Comparison of ENCODE assay signal across 8 cellular contexts in the genomic region with DNA sequence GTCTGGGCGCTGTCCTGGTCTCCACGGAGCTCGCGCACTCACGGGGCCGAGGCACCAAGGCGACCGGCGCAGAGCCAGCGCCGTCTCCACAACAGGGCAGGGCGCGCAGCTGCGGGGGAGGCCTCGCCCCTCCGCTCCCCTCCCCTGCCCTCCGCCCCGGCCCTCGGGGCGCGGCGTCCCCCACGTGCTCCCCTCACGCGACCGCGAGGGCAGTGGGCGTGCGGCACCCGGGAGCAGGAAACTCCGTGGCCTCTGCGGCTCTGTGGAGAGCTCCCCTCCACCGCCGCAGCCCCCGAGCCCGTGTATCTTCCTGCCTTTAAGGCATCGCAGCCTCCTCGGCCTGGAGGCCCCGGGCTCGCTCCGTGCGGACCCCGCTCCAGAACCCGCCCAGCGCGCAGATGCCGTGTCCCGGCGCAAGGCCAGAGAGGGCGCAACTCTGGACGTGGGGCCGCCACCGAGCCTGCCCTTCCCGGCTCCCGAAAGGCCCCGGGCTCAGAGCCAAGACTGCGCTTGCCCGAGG. TPM values are rescaled to one million over a fixed set of nuclear protein-coding genes. Genes with fewer than 3 reads are reported as not detected.
DNase-seq lines count a peak whose midpoint lies in the region; ATAC-seq and TF ChIP-seq lines count a peak whose summit lies in the region.

No MANE protein-coding gene starts in this region.

- peak overlapping the region; percentile 87 for H3K27ac ChIP-seq in endodermal cell (ENCODE audit: low read depth, low read length)

- peak; percentile 31 for TF ChIP-seq CTCF in endodermal cell (conservative IDR thresholded peaks at IDR 0.05)

- H3K4me3 ChIP-seq in endodermal cell (ENCODE audit: low read length) = peak overlapping the region; percentile 86

- H3K4me1 Mint-ChIP-seq in endodermal cell = peaks cover 42% of the 10 kb centered on the region

- no peaks in the 10 kb centered on the region for H3K9me3 Mint-ChIP-seq in endodermal cell

- ATAC-seq in HG02798 (IDR thresholded peaks at IDR 0.05; ENCODE audit: poor library complexity, unreplicated experiment) = peak; percentile 15

- WGBS in endodermal cell (ENCODE audit: insufficient coverage in 1 of 2, insufficient read length in 1 of 2), 2 experiments = 0% methylated on average over 6 to 58 of the region's 58 CpGs

- H3K36me3 Mint-ChIP-seq in endodermal cell (ENCODE audit: low read depth) = peaks cover 19% of the 10 kb centered on the region

- H3K27me3 ChIP-seq in endodermal cell (ENCODE audit: control insufficient read depth, insufficient read depth, low read length, poor library complexity, severe bottlenecking) = no peaks in the 10 kb centered on the region

- H3K4me3 Mint-ChIP-seq in endodermal cell = peak overlapping the region; percentile 85

- H3K9ac ChIP-seq in endodermal cell (ENCODE audit: extremely low read depth, low read length, poor library complexity, severe bottlenecking) = peak overlapping the region; percentile 83

- H3K27me3 Mint-ChIP-seq in endodermal cell (ENCODE audit: insufficient read depth) = no peaks in the 10 kb centered on the region

- H3K4me1 ChIP-seq in endodermal cell (ENCODE audit: control insufficient read depth, insufficient read depth, low read length) = peaks cover 34% of the 10 kb centered on the region

- H3K9me3 ChIP-seq in endodermal cell (ENCODE audit: control insufficient read depth, low read length) = no peaks in the 10 kb centered on the region

- H3K27ac Mint-ChIP-seq in endodermal cell = no peak overlapping the region

- peaks cover 27% of the 10 kb centered on the region for H3K36me3 ChIP-seq in endodermal cell (ENCODE audit: control insufficient read depth, insufficient read depth, low read length)

- peak; percentile 21 to 45 for DNase-seq in activated CD8-positive, alpha-beta memory T cell treated with anti-CD3 and anti-CD28 coated beads for 1 hour (ENCODE audit: extremely low read depth in 1 of 2, low read depth in 1 of 2)
- no peak for DNase-seq in activated CD8-positive, alpha-beta memory T cell treated with anti-CD3 and anti-CD28 coated beads, Interleukin-2, amount 50 U/mL, for 48 hours
- DNase-seq in NCI-H2081 treated with DMSO at 0.1 percent for 48 hours (lab: John Stamatoyannopoulos, UW) = peak; percentile 21
- DNase-seq in activated CD4-positive, alpha-beta T cell treated with anti-CD3 and anti-CD28 coated beads, Interleukin-2, amount 50 U/mL, for 4 hours = peak; percentile 57 to 66
- no peak for DNase-seq in endodermal cell
- DNase-seq in middle frontal gyrus (ENCODE audit: extremely low spot score, low spot score) = peak; percentile 40
- DNase-seq in stimulated activated CD8-positive, alpha-beta memory T cell treated with anti-CD3 and anti-CD28 coated beads, Interleukin-4, amount 100 ng/mL, for 48 hours = peak; percentile 76

RNA-seq across cellular contexts. Expression of gene TUBB4B, which starts 0.7 kb away (rescaled TPM):
- 100 to 1,000 TPM; 328 to 415 TPM for total RNA-seq in endodermal cell
- polyA plus RNA-seq in endodermal cell (2013, experiment 1 of 2) = 395 TPM
- polyA plus RNA-seq in endodermal cell (2013, experiment 2 of 2) = 425 TPM

RNA-seq across cellular contexts. Expression of gene SLC34A3, which starts 9.7 kb away (rescaled TPM):
- under 1 TPM in 1 of 2 donors, not detected in 1; 0.15 TPM for total RNA-seq in endodermal cell
- not detected for polyA plus RNA-seq in endodermal cell (2013, experiment 1 of 2)
- polyA plus RNA-seq in endodermal cell (2013, experiment 2 of 2) = 0.12 TPM

RNA-seq across cellular contexts. Expression of gene STPG3, which starts 10.7 kb away (rescaled TPM):
- total RNA-seq in endodermal cell = not detected
- not detected for polyA plus RNA-seq in endodermal cell (2013, experiment 1 of 2)
- not detected for polyA plus RNA-seq in endodermal cell (2013, experiment 2 of 2)

RNA-seq across cellular contexts. Expression of gene RNF224, which starts 13.1 kb away (rescaled TPM):
- total RNA-seq in endodermal cell = under 1 TPM; 0.24 to 0.38 TPM
- polyA plus RNA-seq in endodermal cell (2013, experiment 1 of 2) = not detected
- polyA plus RNA-seq in endodermal cell (2013, experiment 2 of 2) = not detected

RNA-seq across cellular contexts. Expression of gene NELFB, which starts 14.7 kb away (rescaled TPM):
- total RNA-seq in endodermal cell = 10 to 100 TPM; 73.3 to 86.6 TPM
- 56.8 TPM for polyA plus RNA-seq in endodermal cell (2013, experiment 1 of 2)
- 55.1 TPM for polyA plus RNA-seq in endodermal cell (2013, experiment 2 of 2)

Comparison
In these comparisons a context has a peak if more than half of its experiments do, and no peak if none do; other contexts are left out.
1. DNase-seq: peak in activated CD8-positive, alpha-beta memory T cell treated with anti-CD3 and anti-CD28 coated beads for 1 hour (2 of 2), NCI-H2081 treated with DMSO at 0.1 percent for 48 hours (single experiment), activated CD4-positive, alpha-beta T cell treated with anti-CD3 and anti-CD28 coated beads, Interleukin-2, amount 50 U/mL, for 4 hours (2 of 2), middle frontal gyrus (single experiment) and stimulated activated CD8-positive, alpha-beta memory T cell treated with anti-CD3 and anti-CD28 coated beads, Interleukin-4, amount 100 ng/mL, for 48 hours (single experiment); none in activated CD8-positive, alpha-beta memory T cell treated with anti-CD3 and anti-CD28 coated beads, Interleukin-2, amount 50 U/mL, for 48 hours (single experiment) and endodermal cell (single experiment).